In genomic region chr19:33799507-33799906, GRCh38 we compare ENCODE assay signal across 1 cellular context.
TF ChIP-seq lines count a peak whose summit lies in the region.

No MANE protein-coding gene starts in this region.

TF ChIP-seq in GM23338, 12 proteins besides CTCF, POLR2A, EP300 and RAD21 (continued from another document):
- TF ChIP-seq, protein P1, sequence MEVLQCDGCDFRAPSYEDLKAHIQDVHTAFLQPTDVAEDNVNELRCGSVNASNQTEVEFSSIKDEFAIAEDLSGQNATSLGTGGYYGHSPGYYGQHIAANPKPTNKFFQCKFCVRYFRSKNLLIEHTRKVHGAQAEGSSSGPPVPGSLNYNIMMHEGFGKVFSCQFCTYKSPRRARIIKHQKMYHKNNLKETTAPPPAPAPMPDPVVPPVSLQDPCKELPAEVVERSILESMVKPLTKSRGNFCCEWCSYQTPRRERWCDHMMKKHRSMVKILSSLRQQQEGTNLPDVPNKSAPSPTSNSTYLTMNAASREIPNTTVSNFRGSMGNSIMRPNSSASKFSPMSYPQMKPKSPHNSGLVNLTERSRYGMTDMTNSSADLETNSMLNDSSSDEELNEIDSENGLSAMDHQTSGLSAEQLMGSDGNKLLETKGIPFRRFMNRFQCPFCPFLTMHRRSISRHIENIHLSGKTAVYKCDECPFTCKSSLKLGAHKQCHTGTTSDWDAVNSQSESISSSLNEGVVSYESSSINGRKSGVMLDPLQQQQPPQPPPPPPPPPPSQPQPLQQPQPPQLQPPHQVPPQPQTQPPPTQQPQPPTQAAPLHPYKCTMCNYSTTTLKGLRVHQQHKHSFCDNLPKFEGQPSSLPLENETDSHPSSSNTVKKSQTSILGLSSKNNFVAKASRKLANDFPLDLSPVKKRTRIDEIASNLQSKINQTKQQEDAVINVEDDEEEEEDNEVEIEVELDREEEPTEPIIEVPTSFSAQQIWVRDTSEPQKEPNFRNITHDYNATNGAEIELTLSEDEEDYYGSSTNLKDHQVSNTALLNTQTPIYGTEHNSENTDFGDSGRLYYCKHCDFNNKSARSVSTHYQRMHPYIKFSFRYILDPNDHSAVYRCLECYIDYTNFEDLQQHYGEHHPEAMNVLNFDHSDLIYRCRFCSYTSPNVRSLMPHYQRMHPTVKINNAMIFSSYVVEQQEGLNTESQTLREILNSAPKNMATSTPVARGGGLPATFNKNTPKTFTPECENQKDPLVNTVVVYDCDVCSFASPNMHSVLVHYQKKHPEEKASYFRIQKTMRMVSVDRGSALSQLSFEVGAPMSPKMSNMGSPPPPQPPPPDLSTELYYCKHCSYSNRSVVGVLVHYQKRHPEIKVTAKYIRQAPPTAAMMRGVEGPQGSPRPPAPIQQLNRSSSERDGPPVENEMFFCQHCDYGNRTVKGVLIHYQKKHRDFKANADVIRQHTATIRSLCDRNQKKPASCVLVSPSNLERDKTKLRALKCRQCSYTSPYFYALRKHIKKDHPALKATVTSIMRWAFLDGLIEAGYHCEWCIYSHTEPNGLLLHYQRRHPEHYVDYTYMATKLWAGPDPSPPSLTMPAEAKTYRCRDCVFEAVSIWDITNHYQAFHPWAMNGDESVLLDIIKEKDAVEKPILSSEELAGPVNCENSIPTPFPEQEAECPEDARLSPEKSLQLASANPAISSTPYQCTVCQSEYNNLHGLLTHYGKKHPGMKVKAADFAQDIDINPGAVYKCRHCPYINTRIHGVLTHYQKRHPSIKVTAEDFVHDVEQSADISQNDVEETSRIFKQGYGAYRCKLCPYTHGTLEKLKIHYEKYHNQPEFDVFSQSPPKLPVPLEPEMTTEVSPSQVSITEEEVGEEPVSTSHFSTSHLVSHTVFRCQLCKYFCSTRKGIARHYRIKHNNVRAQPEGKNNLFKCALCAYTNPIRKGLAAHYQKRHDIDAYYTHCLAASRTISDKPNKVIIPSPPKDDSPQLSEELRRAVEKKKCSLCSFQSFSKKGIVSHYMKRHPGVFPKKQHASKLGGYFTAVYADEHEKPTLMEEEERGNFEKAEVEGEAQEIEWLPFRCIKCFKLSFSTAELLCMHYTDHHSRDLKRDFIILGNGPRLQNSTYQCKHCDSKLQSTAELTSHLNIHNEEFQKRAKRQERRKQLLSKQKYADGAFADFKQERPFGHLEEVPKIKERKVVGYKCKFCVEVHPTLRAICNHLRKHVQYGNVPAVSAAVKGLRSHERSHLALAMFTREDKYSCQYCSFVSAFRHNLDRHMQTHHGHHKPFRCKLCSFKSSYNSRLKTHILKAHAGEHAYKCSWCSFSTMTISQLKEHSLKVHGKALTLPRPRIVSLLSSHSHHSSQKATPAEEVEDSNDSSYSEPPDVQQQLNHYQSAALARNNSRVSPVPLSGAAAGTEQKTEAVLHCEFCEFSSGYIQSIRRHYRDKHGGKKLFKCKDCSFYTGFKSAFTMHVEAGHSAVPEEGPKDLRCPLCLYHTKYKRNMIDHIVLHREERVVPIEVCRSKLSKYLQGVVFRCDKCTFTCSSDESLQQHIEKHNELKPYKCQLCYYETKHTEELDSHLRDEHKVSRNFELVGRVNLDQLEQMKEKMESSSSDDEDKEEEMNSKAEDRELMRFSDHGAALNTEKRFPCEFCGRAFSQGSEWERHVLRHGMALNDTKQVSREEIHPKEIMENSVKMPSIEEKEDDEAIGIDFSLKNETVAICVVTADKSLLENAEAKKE (CRISPR knock-in tag; IDR thresholded peaks at IDR 0.05) = no peak
- TF ChIP-seq NANOG (IDR thresholded peaks at IDR 0.05; ENCODE audit: borderline replicate concordance) = no peak
- no peak for TF ChIP-seq POLR2AphosphoS5 (IDR thresholded peaks at IDR 0.05; ENCODE audit: low read depth)
- TF ChIP-seq ZNF331 (CRISPR knock-in tag; IDR thresholded peaks at IDR 0.05; ENCODE audit: low read depth) = no peak
- TF ChIP-seq ETS1 (IDR thresholded peaks at IDR 0.05) = no peak
